In genomic region chr1:58013237-58013636, GRCh38 we compare ENCODE assay signal across 1 cellular context.
TF ChIP-seq lines count a peak whose summit lies in the region.

No MANE protein-coding gene starts in this region.

TF ChIP-seq in SK-N-SH, 30 proteins besides CTCF, POLR2A, EP300 and RAD21:
- TF ChIP-seq RXRA (IDR thresholded peaks at IDR 0.05; ENCODE audit: borderline replicate concordance, low read depth) (no peak), TCF12 (IDR thresholded peaks at IDR 0.05) (no peak), SMC3 (IDR thresholded peaks at IDR 0.05; ENCODE audit: low read depth, low read length) (peak; percentile 18; the same call in 1 of the 2 replicates), PBX3 (IDR thresholded peaks at IDR 0.05) (no peak), USF2 (IDR thresholded peaks at IDR 0.05; ENCODE audit: borderline replicate concordance, low read depth, low read length) (no peak), GATA2 (CRISPR knock-in tag; IDR thresholded peaks at IDR 0.05) (no peak), RFX5 (IDR thresholded peaks at IDR 0.05; ENCODE audit: low read length) (no peak)
